Comparison of ENCODE assay signal across 22 cellular contexts in genomic region chr5:98785244-98785643, GRCh38. TPM values are rescaled to one million over a fixed set of nuclear protein-coding genes. Genes with fewer than 3 reads are reported as not detected.
DNase-seq lines count a peak whose midpoint lies in the region; TF ChIP-seq lines count a peak whose summit lies in the region.
"Had no signal": no experiment of that assay in that cellular context is flagged by ENCODE, and none has a peak within 500 bp of the region (broad histone marks: within the 10 kb centered on the region; RNA-seq: fewer than 3 reads in every experiment).

No MANE protein-coding gene starts in this region.

- no peak overlapping the region for H3K4me3 Mint-ChIP-seq in activated naive CD4-positive, alpha-beta T cell treated with anti-CD3 and anti-CD28 coated beads for 36 hours
- H3K4me3 Mint-ChIP-seq in endodermal cell = no peak overlapping the region
- H3K4me3 Mint-ChIP-seq: activated CD4-positive, alpha-beta memory T cell treated with anti-CD3 and anti-CD28 coated beads, Interleukin-2, amount 10 ng/mL, durations not matched to agents 7 days and 5 days; CD8-positive, alpha-beta T cell had no signal

- WGBS in endodermal cell (ENCODE audit: insufficient coverage in 1 of 2, insufficient read length in 1 of 2), 2 experiments = 84 to 89% methylated on average over 3 of the region's 3 CpGs

- H3K27me3 ChIP-seq in skeletal muscle satellite cell (ENCODE audit: control insufficient read depth, insufficient read depth, low read length) (no peaks in the 10 kb centered on the region), endodermal cell (ENCODE audit: control insufficient read depth, insufficient read depth, low read length, poor library complexity, severe bottlenecking) (no peaks in the 10 kb centered on the region)
- H3K27me3 ChIP-seq: gastroesophageal sphincter, pancreas, sigmoid colon, testis had no signal

- TF ChIP-seq CTCF in VCaP (conservative IDR thresholded peaks at IDR 0.05) (no peak), foreskin fibroblast (IDR thresholded peaks at IDR 0.05; ENCODE audit: low read depth, low read length) (no peak), endodermal cell (conservative IDR thresholded peaks at IDR 0.05) (no peak)

- H3K9me3 Mint-ChIP-seq in activated naive CD4-positive, alpha-beta T cell treated with anti-CD3 and anti-CD28 coated beads for 36 hours = no peaks in the 10 kb centered on the region
- H3K9me3 Mint-ChIP-seq in endodermal cell = no peaks in the 10 kb centered on the region
- H3K9me3 Mint-ChIP-seq: activated CD4-positive, alpha-beta memory T cell treated with anti-CD3 and anti-CD28 coated beads, Interleukin-2, amount 10 ng/mL, durations not matched to agents 7 days and 5 days; CD8-positive, alpha-beta T cell had no signal

- CTCF ChIA-PET in activated naive CD4-positive, alpha-beta T cell treated with anti-CD3 and anti-CD28 coated beads for 36 hours (lab: Charles Lee) = interaction anchor here (0.6 to 13.7 kb wide), 3 partner anchors 11 to 1429 kb away, joined by 3 to 155 read pairs (median 3); no protein-coding TSS in a partner anchor

- no peaks in the 10 kb centered on the region for H3K9me3 ChIP-seq in skeletal muscle satellite cell (replicated peaks; ENCODE audit: low read length)
- no peaks in the 10 kb centered on the region for H3K9me3 ChIP-seq in endodermal cell (ENCODE audit: control insufficient read depth, low read length)
- H3K9me3 ChIP-seq: gastroesophageal sphincter, pancreas, sigmoid colon, testis had no signal

- peak overlapping the region; percentile 96 for H3K27ac ChIP-seq in VCaP
- no peak overlapping the region for H3K27ac ChIP-seq in endodermal cell (ENCODE audit: low read depth, low read length)
- H3K27ac ChIP-seq: testis had no signal

- no peak overlapping the region for H3K27ac Mint-ChIP-seq in activated naive CD4-positive, alpha-beta T cell treated with anti-CD3 and anti-CD28 coated beads for 36 hours
- no peak overlapping the region for H3K27ac Mint-ChIP-seq in endodermal cell
- H3K27ac Mint-ChIP-seq: activated CD4-positive, alpha-beta memory T cell treated with anti-CD3 and anti-CD28 coated beads, Interleukin-2, amount 10 ng/mL, durations not matched to agents 7 days and 5 days; CD8-positive, alpha-beta T cell had no signal

- peaks cover 44% of the 10 kb centered on the region for H3K4me1 Mint-ChIP-seq in activated naive CD4-positive, alpha-beta T cell treated with anti-CD3 and anti-CD28 coated beads for 36 hours (ENCODE audit: low read depth)
- H3K4me1 Mint-ChIP-seq in endodermal cell = peaks cover 34% of the 10 kb centered on the region
- H3K4me1 Mint-ChIP-seq: activated CD4-positive, alpha-beta memory T cell treated with anti-CD3 and anti-CD28 coated beads, Interleukin-2, amount 10 ng/mL, durations not matched to agents 7 days and 5 days had no signal

- peaks cover 12% of the 10 kb centered on the region for H3K36me3 Mint-ChIP-seq in activated naive CD4-positive, alpha-beta T cell treated with anti-CD3 and anti-CD28 coated beads for 36 hours (ENCODE audit: low read depth)
- H3K36me3 Mint-ChIP-seq in endodermal cell (ENCODE audit: low read depth) = peaks cover 55% of the 10 kb centered on the region

- peak; percentile 4 for DNase-seq in EL
- DNase-seq in foreskin fibroblast = peak in 1 of 2 donors; percentile 10
- DNase-seq in DMS114 treated with DMSO at 0.1 percent for 48 hours (lab: John Stamatoyannopoulos, UW; ENCODE audit: unreplicated experiment) = no peak
- DNase-seq in activated naive CD4-positive, alpha-beta T cell treated with anti-CD3 and anti-CD28 coated beads for 36 hours = no peak
- DNase-seq in endodermal cell = no peak
- DNase-seq in activated gamma-delta T cell (lab: John Stamatoyannopoulos, UW) = no peak
- DNase-seq: activated CD4-positive, alpha-beta memory T cell treated with anti-CD3 and anti-CD28 coated beads, Interleukin-2, amount 10 ng/mL, durations not matched to agents 7 days and 5 days; activated CD4-positive, CD25-positive, alpha-beta regulatory T cell; activated naive CD4-positive, alpha-beta T cell; CD8-positive, alpha-beta T cell; central memory CD4-positive, alpha-beta T cell; KBM-7; NCI-H1694; NCI-H526; pancreas; sigmoid colon; T-helper 9 cell; testis had no signal

- H3K27me3 Mint-ChIP-seq in activated naive CD4-positive, alpha-beta T cell treated with anti-CD3 and anti-CD28 coated beads for 36 hours (ENCODE audit: low read depth) = no peaks in the 10 kb centered on the region
- no peaks in the 10 kb centered on the region for H3K27me3 Mint-ChIP-seq in endodermal cell (ENCODE audit: insufficient read depth)
- H3K27me3 Mint-ChIP-seq: activated CD4-positive, alpha-beta memory T cell treated with anti-CD3 and anti-CD28 coated beads, Interleukin-2, amount 10 ng/mL, durations not matched to agents 7 days and 5 days had no signal

- peak overlapping the region; percentile 64 for H3K4me2 ChIP-seq in skeletal muscle satellite cell (ENCODE audit: low read length)

- H3K9ac ChIP-seq in skeletal muscle satellite cell (ENCODE audit: low read depth, low read length) (peak overlapping the region; percentile 10), endodermal cell (ENCODE audit: extremely low read depth, low read length, poor library complexity, severe bottlenecking) (no peak overlapping the region)

- H3K36me3 ChIP-seq in skeletal muscle satellite cell (ENCODE audit: insufficient read depth, low read length) = peaks cover 94% of the 10 kb centered on the region
- peaks cover 94% of the 10 kb centered on the region for H3K36me3 ChIP-seq in endodermal cell (ENCODE audit: control insufficient read depth, insufficient read depth, low read length)

- H3K4me3 ChIP-seq in foreskin fibroblast (ENCODE audit: low read depth in 1 of 2, low read length in 2 of 2) = peak overlapping the region; percentile 28 to 32
- H3K4me3 ChIP-seq in skeletal muscle satellite cell (ENCODE audit: low read length) = peak overlapping the region; percentile 10
- H3K4me3 ChIP-seq in endodermal cell (ENCODE audit: low read length) = no peak overlapping the region
- H3K4me3 ChIP-seq: GM12878, pancreas, sigmoid colon, testis had no signal

- H3K4me1 ChIP-seq in skeletal muscle satellite cell (ENCODE audit: control insufficient read depth, insufficient read depth, low read length) (peaks cover 72% of the 10 kb centered on the region), endodermal cell (ENCODE audit: control insufficient read depth, insufficient read depth, low read length) (no peaks in the 10 kb centered on the region)

- intact Hi-C loops in activated naive CD4-positive, alpha-beta T cell treated with anti-CD3 and anti-CD28 coated beads for 36 hours (cut with micrococcal nuclease) = no loop called here

RNA-seq across cellular contexts. Expression of gene RGMB, which starts 11.8 kb away (rescaled TPM):
- total RNA-seq in skeletal muscle satellite cell (2012; rRNA removed) = 30.7 and 89.3 TPM in 2 replicates
- 1 to 10 TPM; 5.0 to 5.9 TPM for total RNA-seq in activated naive CD4-positive, alpha-beta T cell treated with anti-CD3 and anti-CD28 coated beads for 36 hours
- 10 to 100 TPM; 60.2 to 71.6 TPM for total RNA-seq in endodermal cell
- 105 TPM for polyA plus RNA-seq in endodermal cell (2013, experiment 1 of 2)
- 81.8 TPM for polyA plus RNA-seq in endodermal cell (2013, experiment 2 of 2)

Comparison
In these comparisons a context has a peak if more than half of its experiments do, and no peak if none do; other contexts are left out.
1. RNA of gene RGMB, which starts 11.8 kb away (total RNA-seq): 60.2 to 71.6 TPM in endodermal cell; 5.0 to 5.9 TPM in activated naive CD4-positive, alpha-beta T cell treated with anti-CD3 and anti-CD28 coated beads for 36 hours; every median in the first group is over 4 times any median in the second.